ENCODE assay signal across 23 cellular contexts in the genomic region with DNA sequence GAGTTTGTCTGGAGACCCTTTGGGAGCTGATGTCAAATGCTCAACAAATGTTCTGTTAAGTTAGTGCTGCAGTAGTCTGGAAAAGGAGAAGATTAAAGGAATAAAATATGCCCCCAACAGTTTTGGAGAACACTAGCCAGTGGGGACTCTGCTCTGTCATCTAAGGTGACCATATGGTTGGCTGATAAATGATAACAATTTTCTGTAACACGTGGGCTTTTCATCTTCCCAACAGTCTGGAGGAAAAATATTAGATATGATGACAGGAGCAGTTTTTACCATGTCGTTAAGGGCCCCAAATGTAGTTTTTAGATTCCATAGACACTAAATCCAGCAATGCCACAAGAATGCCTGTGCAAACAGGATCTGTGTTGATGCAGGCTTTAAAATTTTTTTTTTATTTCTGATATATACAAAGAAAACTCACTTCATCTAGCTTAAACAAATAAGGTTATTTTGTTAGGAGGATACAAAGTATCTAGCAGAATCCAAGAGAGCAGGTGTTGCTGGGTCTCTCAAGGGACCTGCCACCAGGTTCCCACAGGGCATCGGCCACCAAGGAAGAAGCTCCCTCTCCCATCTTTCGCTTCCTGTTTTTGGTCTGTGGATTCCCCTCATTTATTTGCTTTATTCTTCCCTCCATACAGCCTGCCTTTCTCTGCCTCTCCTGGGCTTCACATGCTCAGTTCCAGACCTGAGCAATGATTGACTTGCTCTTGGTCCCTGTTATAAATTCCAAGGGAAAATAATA. TPM values are rescaled to one million over a fixed set of nuclear protein-coding genes. Genes with fewer than 3 reads are reported as not detected.
"Had no signal": no experiment of that assay in that cellular context is flagged by ENCODE, and none has a peak within 500 bp of the region (broad histone marks: within the 10 kb centered on the region; RNA-seq: fewer than 3 reads in every experiment).

No MANE protein-coding gene starts in this region.

- H3K27me3 ChIP-seq: brain microvascular endothelial cell, foreskin keratinocyte, left lung, thyroid gland had no signal

- H3K27ac ChIP-seq: brain microvascular endothelial cell, foreskin keratinocyte, thyroid gland had no signal

- H3K9me3 ChIP-seq: left lung, thyroid gland had no signal

- DNase-seq: activated CD4-positive, alpha-beta memory T cell treated with anti-CD3 and anti-CD28 coated beads for 36 hours; activated CD4-positive, alpha-beta T cell treated with anti-CD3 and anti-CD28 coated beads for 1 hour; activated CD8-positive, alpha-beta memory T cell treated with anti-CD3 and anti-CD28 coated beads, Interleukin-2, amount 10 ng/mL, durations not matched to agents 7 days and 5 days; activated effector memory CD4-positive, alpha-beta T cell treated with Interleukin-2 at 50 U/mL for 16 hours; activated naive CD8-positive, alpha-beta T cell treated with anti-CD3 and anti-CD28 coated beads for 36 hours; activated T-cell treated with anti-CD3 and anti-CD28 coated beads, Interleukin-2, amount 50 U/mL, for 1 hour; anterior cingulate cortex; brain microvascular endothelial cell; cortex of kidney; effector CD8-positive, alpha-beta T cell; foreskin keratinocyte; glutamatergic neuron; hypothalamus; kidney; left lung; mammary epithelial cell; naive thymus-derived CD4-positive, alpha-beta T cell; posterior cingulate gyrus; retina; stimulated activated CD4-positive, alpha-beta T cell treated with anti-CD3 and anti-CD28 coated beads, Interleukin-2, amount 100 ng/mL, for 48 hours; T1000; thyroid gland had no signal

- H3K4me3 ChIP-seq: left lung, thyroid gland had no signal

- ATAC-seq: activated CD8-positive, alpha-beta memory T cell treated with anti-CD3 and anti-CD28 coated beads, Interleukin-2, amount 10 ng/mL, durations not matched to agents 7 days and 5 days; foreskin keratinocyte; naive thymus-derived CD4-positive, alpha-beta T cell; stimulated activated memory B cell treated with anti-CD40 and anti-IgM and Interleukin-4, amounts not matched to agents 10 μg/mL and 1 μg/mL and 100 μg/mL, for 72 hours had no signal

- FAIRE-seq: kidney had no signal

- H3K36me3 ChIP-seq: brain microvascular endothelial cell, left lung, thyroid gland had no signal

RNA-seq across cellular contexts. Expression of a gene that starts 6.2 kb away (rescaled TPM):
- polyA plus RNA-seq: naive thymus-derived CD4-positive, alpha-beta T cell had no signal
